In genomic region chr14:20873370-20874177, GRCh38 we compare ENCODE assay signal across 8 cellular contexts. TPM values are rescaled to one million over a fixed set of nuclear protein-coding genes. Genes with fewer than 3 reads are reported as not detected.
DNase-seq lines count a peak whose midpoint lies in the region; ATAC-seq and TF ChIP-seq lines count a peak whose summit lies in the region.

No MANE protein-coding gene starts in this region.

- H3K27me3 ChIP-seq in Peyer's patch (no peaks in the 10 kb centered on the region), osteoblast (ENCODE audit: insufficient read depth, low read length) (no peaks in the 10 kb centered on the region), suprapubic skin (no peaks in the 10 kb centered on the region)

- POLR2A ChIA-PET in GM10248 (lab: Yijun Ruan, JAX) = no interaction called here

- no peak for TF ChIP-seq POLR2A in Peyer's patch (IDR thresholded peaks at IDR 0.05)
- TF ChIP-seq POLR2A in suprapubic skin (IDR thresholded peaks at IDR 0.05) = no peak

- 39% methylated on average over 14 of the region's 26 CpGs for WGBS in suprapubic skin

- H3K79me2 ChIP-seq in osteoblast (ENCODE audit: insufficient read depth, low read length) = no peaks in the 10 kb centered on the region

- peak; percentile 89 for ATAC-seq in HG02759 (IDR thresholded peaks at IDR 0.05; ENCODE audit: unreplicated experiment)

- TF ChIP-seq EP300 in suprapubic skin (IDR thresholded peaks at IDR 0.05) = no peak

- CTCF ChIA-PET in GM10248 (lab: Yijun Ruan, JAX) = interaction anchor here (0.7 to 5.0 kb wide), 22 partner anchors 13 to 264 kb away, joined by 3 to 39 read pairs (median 3); no protein-coding TSS in a partner anchor

- H3K36me3 ChIP-seq in Peyer's patch = no peaks in the 10 kb centered on the region
- no peaks in the 10 kb centered on the region for H3K36me3 ChIP-seq in osteoblast (ENCODE audit: insufficient read depth, low read length)
- H3K36me3 ChIP-seq in suprapubic skin = no peaks in the 10 kb centered on the region

- H3K27ac ChIP-seq in Peyer's patch (no peak overlapping the region), osteoblast (ENCODE audit: low read depth, low read length) (no peak overlapping the region), suprapubic skin (no peak overlapping the region)

- H2AFZ ChIP-seq in osteoblast (ENCODE audit: low read length) = peak overlapping the region; percentile 69

- peak; percentile 79 for TF ChIP-seq CTCF in GM10248 (IDR thresholded peaks at IDR 0.05; ENCODE audit: control extremely low read depth, extremely low read depth, low read depth, missing control alignments)
- peak in 5 of 6 experiments; percentile 53 to 77 (median 60) for TF ChIP-seq CTCF in Peyer's patch (IDR thresholded peaks at IDR 0.05)
- TF ChIP-seq CTCF in osteoblast (IDR thresholded peaks at IDR 0.05; ENCODE audit: extremely low read depth, low read depth, low read length) = peak; percentile 77
- peak; percentile 30 to 73 for TF ChIP-seq CTCF in suprapubic skin (IDR thresholded peaks at IDR 0.05)

- DNase-seq in GM10248 (ENCODE audit: extremely low spot score) (peak; percentile 62), Peyer's patch (peak; percentile 73 to 90 (median 76)), globus pallidus (ENCODE audit: low spot score) (peak; percentile 74), osteoblast (ENCODE audit: insufficient read length, low spot score, missing footprints) (peak; percentile 65), suprapubic skin (ENCODE audit: low spot score in 2 of 2) (peak; percentile 80 to 91), DMS114 treated with DMSO at 0.1 percent for 48 hours (lab: John Stamatoyannopoulos, UW; ENCODE audit: unreplicated experiment) (no peak)
- DNase-seq in activated T-helper 9 cell treated with anti-CD3 and anti-CD28 coated beads, Interleukin-2, amount 50 U/mL, for 16 hours (ENCODE audit: low read depth) = peak; percentile 67

- peak overlapping the region; percentile 69 for H3K4me2 ChIP-seq in osteoblast (ENCODE audit: insufficient read depth, low read length)

- H3K9me3 ChIP-seq in Peyer's patch (no peaks in the 10 kb centered on the region), osteoblast (ENCODE audit: low read depth, low read length) (no peaks in the 10 kb centered on the region), suprapubic skin (no peaks in the 10 kb centered on the region)

- H3K4me3 ChIP-seq in Peyer's patch (no peak overlapping the region), osteoblast (ENCODE audit: insufficient read depth, low read length) (peak overlapping the region; percentile 9), suprapubic skin (peak overlapping the region; percentile 2)

- no peaks in the 10 kb centered on the region for H3K4me1 ChIP-seq in Peyer's patch
- no peaks in the 10 kb centered on the region for H3K4me1 ChIP-seq in osteoblast (ENCODE audit: insufficient read depth, low read length)
- H3K4me1 ChIP-seq in suprapubic skin = peaks cover 6% of the 10 kb centered on the region

- no peaks in the 10 kb centered on the region for H4K20me1 ChIP-seq in osteoblast (ENCODE audit: insufficient read depth, low read length)

RNA-seq across cellular contexts. Expression of gene RNASE3, which starts 17.6 kb away (rescaled TPM):
- total RNA-seq in Peyer's patch (not detected), osteoblast (not detected in 2 replicates), suprapubic skin (not detected)

Comparison
In these comparisons a context has a peak if more than half of its experiments do, and no peak if none do; other contexts are left out.
1. H3K4me3 ChIP-seq: peak in osteoblast (single experiment) and suprapubic skin (single experiment); none in Peyer's patch (0 of 4).
2. Peak in every context shown above with its lines, with median percentiles within 50 percentile points of each other: CTCF ChIP-seq.